ENCODE assay signal across 1 cellular context in the genomic region with DNA sequence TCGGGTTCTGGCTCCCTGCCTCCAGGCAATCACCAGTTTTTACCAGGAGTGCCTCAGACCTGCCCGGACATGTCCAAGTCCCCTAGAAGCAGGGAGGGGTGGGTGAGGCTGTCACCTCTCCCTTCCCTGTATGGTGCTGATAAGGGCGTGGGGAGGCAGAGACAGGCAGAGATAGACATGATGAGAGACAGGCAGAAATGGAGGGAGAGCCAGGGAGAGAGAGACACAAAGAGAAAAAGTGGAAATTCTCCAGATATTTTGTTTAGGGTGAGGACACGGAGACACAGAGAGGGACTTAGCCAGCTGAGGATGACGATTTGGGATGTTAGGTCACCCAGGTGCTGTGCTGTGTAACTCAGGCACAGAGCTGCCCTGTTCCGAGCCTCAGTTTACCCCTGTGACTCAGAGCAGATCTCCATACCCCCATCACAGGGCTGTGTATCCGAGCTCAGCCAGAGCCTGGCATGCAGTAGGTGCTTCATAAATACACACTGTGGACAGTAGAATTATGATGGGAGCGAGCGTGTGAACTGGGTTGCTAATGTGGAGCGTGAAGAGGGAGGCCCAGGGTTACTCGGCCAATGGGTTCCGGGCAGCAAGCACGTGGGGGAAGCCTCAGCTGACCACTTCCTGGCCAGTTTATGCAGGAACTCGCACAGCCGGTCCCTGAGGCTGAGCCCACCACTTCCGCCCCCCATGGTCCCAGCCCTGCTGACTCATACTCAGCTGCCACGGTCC.
TF ChIP-seq lines count a peak whose summit lies in the region.

No MANE protein-coding gene starts in this region.

TF ChIP-seq in HEK293, 187 proteins besides CTCF, POLR2A, EP300 and RAD21 (continued from another document and continues in another):
- no peak for TF ChIP-seq PRDM6 (tag by site-specific recombination; IDR thresholded peaks at IDR 0.05)
- TF ChIP-seq, protein P1, sequence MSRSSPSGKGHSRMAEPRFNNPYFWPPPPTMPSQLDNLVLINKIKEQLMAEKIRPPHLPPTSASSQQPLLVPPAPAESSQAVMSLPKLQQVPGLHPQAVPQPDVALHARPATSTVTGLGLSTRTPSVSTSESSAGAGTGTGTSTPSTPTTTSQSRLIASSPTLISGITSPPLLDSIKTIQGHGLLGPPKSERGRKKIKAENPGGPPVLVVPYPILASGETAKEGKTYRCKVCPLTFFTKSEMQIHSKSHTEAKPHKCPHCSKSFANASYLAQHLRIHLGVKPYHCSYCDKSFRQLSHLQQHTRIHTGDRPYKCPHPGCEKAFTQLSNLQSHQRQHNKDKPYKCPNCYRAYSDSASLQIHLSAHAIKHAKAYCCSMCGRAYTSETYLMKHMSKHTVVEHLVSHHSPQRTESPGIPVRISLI (tag by site-specific recombination; IDR thresholded peaks at IDR 0.05): no peak
- TF ChIP-seq ZNF341 (tag by site-specific recombination; IDR thresholded peaks at IDR 0.05; ENCODE audit: low read depth): peak; percentile 70
- TF ChIP-seq SP7 (tag by site-specific recombination; IDR thresholded peaks at IDR 0.05): peak; percentile 52
- TF ChIP-seq ZNF24 (tag by site-specific recombination; IDR thresholded peaks at IDR 0.05): peak; percentile 70; the same call in 1 of the 2 replicates
- peak; percentile 60; the same call in 1 of the 2 replicates for TF ChIP-seq MZF1 (tag by site-specific recombination; IDR thresholded peaks at IDR 0.05; ENCODE audit: borderline replicate concordance)
- no peak; the same call in 1 of the 2 replicates for TF ChIP-seq ZBTB21 (tag by site-specific recombination; IDR thresholded peaks at IDR 0.05)
- no peak for TF ChIP-seq HOXA7 (CRISPR knock-in tag; IDR thresholded peaks at IDR 0.05; ENCODE audit: borderline replicate concordance)
- no peak for TF ChIP-seq ZNF138 (tag by site-specific recombination; IDR thresholded peaks at IDR 0.05; ENCODE audit: borderline replicate concordance)
- no peak for TF ChIP-seq YY2 (tag by site-specific recombination; IDR thresholded peaks at IDR 0.05)
- TF ChIP-seq, protein P2, sequence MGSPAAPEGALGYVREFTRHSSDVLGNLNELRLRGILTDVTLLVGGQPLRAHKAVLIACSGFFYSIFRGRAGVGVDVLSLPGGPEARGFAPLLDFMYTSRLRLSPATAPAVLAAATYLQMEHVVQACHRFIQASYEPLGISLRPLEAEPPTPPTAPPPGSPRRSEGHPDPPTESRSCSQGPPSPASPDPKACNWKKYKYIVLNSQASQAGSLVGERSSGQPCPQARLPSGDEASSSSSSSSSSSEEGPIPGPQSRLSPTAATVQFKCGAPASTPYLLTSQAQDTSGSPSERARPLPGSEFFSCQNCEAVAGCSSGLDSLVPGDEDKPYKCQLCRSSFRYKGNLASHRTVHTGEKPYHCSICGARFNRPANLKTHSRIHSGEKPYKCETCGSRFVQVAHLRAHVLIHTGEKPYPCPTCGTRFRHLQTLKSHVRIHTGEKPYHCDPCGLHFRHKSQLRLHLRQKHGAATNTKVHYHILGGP (tag by site-specific recombination; IDR thresholded peaks at IDR 0.05): no peak
- peak; percentile 47 for TF ChIP-seq ZBTB8A (tag by site-specific recombination; IDR thresholded peaks at IDR 0.05)
- TF ChIP-seq HOXD13 (CRISPR knock-in tag; IDR thresholded peaks at IDR 0.05; ENCODE audit: borderline replicate concordance): no peak
- no peak for TF ChIP-seq ZNF654 (tag by site-specific recombination; IDR thresholded peaks at IDR 0.05; ENCODE audit: low read depth)
- no peak for TF ChIP-seq ZNF623 (tag by site-specific recombination; IDR thresholded peaks at IDR 0.05)
- TF ChIP-seq ZNF555 (tag by site-specific recombination; conservative IDR thresholded peaks at IDR 0.05): no peak
- no peak for TF ChIP-seq ZFP37 (tag by site-specific recombination; IDR thresholded peaks at IDR 0.05)
- TF ChIP-seq ZNF529 (tag by site-specific recombination; IDR thresholded peaks at IDR 0.05; ENCODE audit: insufficient replicate concordance): no peak
- TF ChIP-seq ZBTB11 (tag by site-specific recombination; conservative IDR thresholded peaks at IDR 0.05; ENCODE audit: low read depth): peak; percentile 81
- TF ChIP-seq, protein P3, sequence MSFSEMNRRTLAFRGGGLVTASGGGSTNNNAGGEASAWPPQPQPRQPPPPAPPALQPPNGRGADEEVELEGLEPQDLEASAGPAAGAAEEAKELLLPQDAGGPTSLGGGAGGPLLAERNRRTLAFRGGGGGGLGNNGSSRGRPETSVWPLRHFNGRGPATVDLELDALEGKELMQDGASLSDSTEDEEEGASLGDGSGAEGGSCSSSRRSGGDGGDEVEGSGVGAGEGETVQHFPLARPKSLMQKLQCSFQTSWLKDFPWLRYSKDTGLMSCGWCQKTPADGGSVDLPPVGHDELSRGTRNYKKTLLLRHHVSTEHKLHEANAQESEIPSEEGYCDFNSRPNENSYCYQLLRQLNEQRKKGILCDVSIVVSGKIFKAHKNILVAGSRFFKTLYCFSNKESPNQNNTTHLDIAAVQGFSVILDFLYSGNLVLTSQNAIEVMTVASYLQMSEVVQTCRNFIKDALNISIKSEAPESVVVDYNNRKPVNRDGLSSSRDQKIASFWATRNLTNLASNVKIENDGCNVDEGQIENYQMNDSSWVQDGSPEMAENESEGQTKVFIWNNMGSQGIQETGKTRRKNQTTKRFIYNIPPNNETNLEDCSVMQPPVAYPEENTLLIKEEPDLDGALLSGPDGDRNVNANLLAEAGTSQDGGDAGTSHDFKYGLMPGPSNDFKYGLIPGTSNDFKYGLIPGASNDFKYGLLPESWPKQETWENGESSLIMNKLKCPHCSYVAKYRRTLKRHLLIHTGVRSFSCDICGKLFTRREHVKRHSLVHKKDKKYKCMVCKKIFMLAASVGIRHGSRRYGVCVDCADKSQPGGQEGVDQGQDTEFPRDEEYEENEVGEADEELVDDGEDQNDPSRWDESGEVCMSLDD (tag by site-specific recombination; IDR thresholded peaks at IDR 0.05): 0 out of 2 replicates have a peak, but pooled peaks have one; percentile 19
- TF ChIP-seq, protein P4, sequence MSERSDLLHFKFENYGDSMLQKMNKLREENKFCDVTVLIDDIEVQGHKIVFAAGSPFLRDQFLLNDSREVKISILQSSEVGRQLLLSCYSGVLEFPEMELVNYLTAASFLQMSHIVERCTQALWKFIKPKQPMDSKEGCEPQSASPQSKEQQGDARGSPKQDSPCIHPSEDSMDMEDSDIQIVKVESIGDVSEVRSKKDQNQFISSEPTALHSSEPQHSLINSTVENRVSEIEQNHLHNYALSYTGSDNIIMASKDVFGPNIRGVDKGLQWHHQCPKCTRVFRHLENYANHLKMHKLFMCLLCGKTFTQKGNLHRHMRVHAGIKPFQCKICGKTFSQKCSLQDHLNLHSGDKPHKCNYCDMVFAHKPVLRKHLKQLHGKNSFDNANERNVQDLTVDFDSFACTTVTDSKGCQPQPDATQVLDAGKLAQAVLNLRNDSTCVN (tag by site-specific recombination; optimal IDR thresholded peaks at IDR 0.05): peak; percentile 15
- 0 out of 2 replicates have a peak, but pooled peaks have one; percentile 23 for TF ChIP-seq INSM2 (tag by site-specific recombination; IDR thresholded peaks at IDR 0.05)
- no peak for TF ChIP-seq ZNF549 (tag by site-specific recombination; IDR thresholded peaks at IDR 0.05)
- no peak for TF ChIP-seq ZNF777 (tag by site-specific recombination; IDR thresholded peaks at IDR 0.05; ENCODE audit: borderline replicate concordance)
- TF ChIP-seq ZNF701 (tag by site-specific recombination; IDR thresholded peaks at IDR 0.05): 0 out of 2 replicates have a peak, but pooled peaks have one; percentile 37
- peak; percentile 53 for TF ChIP-seq EGR2 (tag by site-specific recombination; IDR thresholded peaks at IDR 0.05; ENCODE audit: low read depth)
- TF ChIP-seq WT1 (tag by site-specific recombination; IDR thresholded peaks at IDR 0.05): peak; percentile 71
- no peak for TF ChIP-seq ZBTB7A (tag by site-specific recombination; IDR thresholded peaks at IDR 0.05; ENCODE audit: low read depth)
- no peak for TF ChIP-seq YY1 (tag by site-specific recombination; IDR thresholded peaks at IDR 0.05)
- TF ChIP-seq ZNF416 (tag by site-specific recombination; IDR thresholded peaks at IDR 0.05): no peak
- peak; percentile 11 for TF ChIP-seq SETDB1 (IDR thresholded peaks at IDR 0.05; ENCODE audit: insufficient read length, low read length)
- TF ChIP-seq, protein P5, sequence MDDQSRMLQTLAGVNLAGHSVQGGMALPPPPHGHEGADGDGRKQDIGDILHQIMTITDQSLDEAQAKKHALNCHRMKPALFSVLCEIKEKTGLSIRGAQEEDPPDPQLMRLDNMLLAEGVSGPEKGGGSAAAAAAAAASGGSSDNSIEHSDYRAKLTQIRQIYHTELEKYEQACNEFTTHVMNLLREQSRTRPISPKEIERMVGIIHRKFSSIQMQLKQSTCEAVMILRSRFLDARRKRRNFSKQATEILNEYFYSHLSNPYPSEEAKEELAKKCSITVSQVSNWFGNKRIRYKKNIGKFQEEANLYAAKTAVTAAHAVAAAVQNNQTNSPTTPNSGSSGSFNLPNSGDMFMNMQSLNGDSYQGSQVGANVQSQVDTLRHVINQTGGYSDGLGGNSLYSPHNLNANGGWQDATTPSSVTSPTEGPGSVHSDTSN (CRISPR knock-in tag; IDR thresholded peaks at IDR 0.05): no peak
- TF ChIP-seq ZNF157 (tag by site-specific recombination; IDR thresholded peaks at IDR 0.05): no peak
- no peak for TF ChIP-seq ZNF560 (tag by site-specific recombination; IDR thresholded peaks at IDR 0.05; ENCODE audit: borderline replicate concordance)
- TF ChIP-seq KLF9 (tag by site-specific recombination; IDR thresholded peaks at IDR 0.05; ENCODE audit: low read depth): 0 out of 2 replicates have a peak, but pooled peaks have one; percentile 11
- TF ChIP-seq ZNF776 (tag by site-specific recombination; IDR thresholded peaks at IDR 0.05; ENCODE audit: borderline replicate concordance): no peak
- no peak for TF ChIP-seq ZNF350 (tag by site-specific recombination; IDR thresholded peaks at IDR 0.05)
- peak; percentile 56; the same call in 1 of the 2 replicates for TF ChIP-seq ZNF335 (tag by site-specific recombination; conservative IDR thresholded peaks at IDR 0.05)
- no peak for TF ChIP-seq ZNF621 (tag by site-specific recombination; IDR thresholded peaks at IDR 0.05)
- peak; percentile 71; the same call in 1 of the 2 replicates for TF ChIP-seq GLIS2 (tag by site-specific recombination; IDR thresholded peaks at IDR 0.05)
